In genomic region chr9:97419315-97419867, GRCh38 we compare ENCODE assay signal across 13 cellular contexts. TPM values are rescaled to one million over a fixed set of nuclear protein-coding genes. Genes with fewer than 3 reads are reported as not detected.
DNase-seq lines count a peak whose midpoint lies in the region; ATAC-seq lines count a peak whose summit lies in the region.
"Had no signal": no experiment of that assay in that cellular context is flagged by ENCODE, and none has a peak within 500 bp of the region (broad histone marks: within the 10 kb centered on the region; RNA-seq: fewer than 3 reads in every experiment).

No MANE protein-coding gene starts in this region.

- DNase-seq in AG08396 (ENCODE audit: low spot score), result peak; percentile 40
- peak; percentile 28 for DNase-seq in LoVo (ENCODE audit: low spot score)
- DNase-seq in dermis blood vessel endothelial cell, result peak; percentile 82
- peak; percentile 65 for DNase-seq in kidney tubule cell (ENCODE audit: low spot score)
- DNase-seq in central memory CD4-positive, alpha-beta T cell, result no peak
- DNase-seq in NCI-H1048 (lab: John Stamatoyannopoulos, UW), result no peak
- DNase-seq: aorta, BE2C, esophagus squamous epithelium, GDM1, NCI-H187 had no signal

- ATAC-seq in GM21723 (IDR thresholded peaks at IDR 0.05; ENCODE audit: unreplicated experiment) (no peak), HG02571 (IDR thresholded peaks at IDR 0.05; ENCODE audit: unreplicated experiment) (no peak)

RNA-seq across cellular contexts. Expression of gene TDRD7, which starts 7.5 kb away (rescaled TPM):
- total RNA-seq in dermis blood vessel endothelial cell, result 15.8 and 20.8 TPM in 2 replicates

Comparison
In these comparisons a context has a peak if more than half of its experiments do, and no peak if none do; other contexts are left out.
1. DNase-seq: peak in AG08396 (single experiment), LoVo (single experiment), dermis blood vessel endothelial cell (single experiment) and kidney tubule cell (single experiment); none in central memory CD4-positive, alpha-beta T cell (single experiment) and NCI-H1048 (single experiment).